1 cellular context compared by ENCODE assay signal in the genomic region with DNA sequence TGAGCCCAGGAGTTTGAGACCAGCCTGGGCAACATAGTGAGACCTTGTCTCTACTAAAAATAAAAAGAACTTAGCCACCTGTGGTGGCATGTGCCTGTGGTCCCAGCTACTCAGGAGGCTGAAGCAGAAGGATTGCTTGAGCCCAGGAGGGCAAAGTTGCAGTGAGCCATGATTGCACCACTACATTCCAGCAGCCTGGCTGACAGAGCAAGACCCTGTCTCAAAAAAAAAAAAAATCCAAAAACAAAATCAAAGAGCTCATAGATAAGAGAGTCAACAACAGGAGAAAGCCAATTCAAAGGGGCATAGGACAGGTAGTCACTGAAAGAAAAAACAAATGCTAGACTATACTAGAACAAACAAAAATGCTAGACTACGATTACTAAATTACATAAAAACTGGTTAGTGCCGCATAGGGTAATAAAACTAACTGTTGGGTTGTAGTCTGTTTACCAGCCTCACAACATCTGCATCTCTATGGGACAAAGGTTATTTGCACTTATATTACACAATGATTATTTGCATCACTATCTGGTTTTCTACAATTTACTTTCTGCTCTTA.
A peak's percentile ranks its signal among the peaks of the same experiment; 100 is the strongest.
TF ChIP-seq lines count a peak whose summit lies in the region.

No MANE protein-coding gene starts in this region.

TF ChIP-seq in HepG2, 621 proteins besides CTCF, POLR2A, EP300 and RAD21 (continued from another document and continues in another):
- TF ChIP-seq, protein P1, sequence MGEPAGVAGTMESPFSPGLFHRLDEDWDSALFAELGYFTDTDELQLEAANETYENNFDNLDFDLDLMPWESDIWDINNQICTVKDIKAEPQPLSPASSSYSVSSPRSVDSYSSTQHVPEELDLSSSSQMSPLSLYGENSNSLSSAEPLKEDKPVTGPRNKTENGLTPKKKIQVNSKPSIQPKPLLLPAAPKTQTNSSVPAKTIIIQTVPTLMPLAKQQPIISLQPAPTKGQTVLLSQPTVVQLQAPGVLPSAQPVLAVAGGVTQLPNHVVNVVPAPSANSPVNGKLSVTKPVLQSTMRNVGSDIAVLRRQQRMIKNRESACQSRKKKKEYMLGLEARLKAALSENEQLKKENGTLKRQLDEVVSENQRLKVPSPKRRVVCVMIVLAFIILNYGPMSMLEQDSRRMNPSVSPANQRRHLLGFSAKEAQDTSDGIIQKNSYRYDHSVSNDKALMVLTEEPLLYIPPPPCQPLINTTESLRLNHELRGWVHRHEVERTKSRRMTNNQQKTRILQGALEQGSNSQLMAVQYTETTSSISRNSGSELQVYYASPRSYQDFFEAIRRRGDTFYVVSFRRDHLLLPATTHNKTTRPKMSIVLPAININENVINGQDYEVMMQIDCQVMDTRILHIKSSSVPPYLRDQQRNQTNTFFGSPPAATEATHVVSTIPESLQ (CRISPR knock-in tag; conservative IDR thresholded peaks at IDR 0.05) = no peak
- TF ChIP-seq BRCA1 (CRISPR knock-in tag; IDR thresholded peaks at IDR 0.05) = no peak
- TF ChIP-seq PPARG (CRISPR knock-in tag; conservative IDR thresholded peaks at IDR 0.05) = peak; percentile 96
- TF ChIP-seq, protein P2, sequence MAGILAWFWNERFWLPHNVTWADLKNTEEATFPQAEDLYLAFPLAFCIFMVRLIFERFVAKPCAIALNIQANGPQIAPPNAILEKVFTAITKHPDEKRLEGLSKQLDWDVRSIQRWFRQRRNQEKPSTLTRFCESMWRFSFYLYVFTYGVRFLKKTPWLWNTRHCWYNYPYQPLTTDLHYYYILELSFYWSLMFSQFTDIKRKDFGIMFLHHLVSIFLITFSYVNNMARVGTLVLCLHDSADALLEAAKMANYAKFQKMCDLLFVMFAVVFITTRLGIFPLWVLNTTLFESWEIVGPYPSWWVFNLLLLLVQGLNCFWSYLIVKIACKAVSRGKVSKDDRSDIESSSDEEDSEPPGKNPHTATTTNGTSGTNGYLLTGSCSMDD (CRISPR knock-in tag; IDR thresholded peaks at IDR 0.05) = no peak
- TF ChIP-seq ZNF432 (CRISPR knock-in tag; IDR thresholded peaks at IDR 0.05; ENCODE audit: borderline replicate concordance) = no peak
- no peak for TF ChIP-seq RBFOX2 (IDR thresholded peaks at IDR 0.05; ENCODE audit: low read depth, low read length)
- TF ChIP-seq ZNF644 (CRISPR knock-in tag; IDR thresholded peaks at IDR 0.05; ENCODE audit: low read depth) = peak; percentile 74; the same call in 1 of the 2 replicates
- TF ChIP-seq ARNTL (CRISPR knock-in tag; IDR thresholded peaks at IDR 0.05) = peak; percentile 87
- no peak for TF ChIP-seq ATRX (CRISPR knock-in tag; IDR thresholded peaks at IDR 0.05; ENCODE audit: borderline replicate concordance)
- TF ChIP-seq CEBPB (IDR thresholded peaks at IDR 0.05; ENCODE audit: borderline replicate concordance, low read depth, low read length) = peak; percentile 85
- TF ChIP-seq GTF2F1 (IDR thresholded peaks at IDR 0.05; ENCODE audit: low read length) = no peak
- TF ChIP-seq SALL1 (CRISPR knock-in tag; IDR thresholded peaks at IDR 0.05) = peak; percentile 97
- no peak for TF ChIP-seq ZNF782 (CRISPR knock-in tag; IDR thresholded peaks at IDR 0.05; ENCODE audit: borderline replicate concordance)
- TF ChIP-seq ZNF251 (CRISPR knock-in tag; IDR thresholded peaks at IDR 0.05) = no peak
- TF ChIP-seq REL (CRISPR knock-in tag; conservative IDR thresholded peaks at IDR 0.05) = no peak
- TF ChIP-seq NFIC (IDR thresholded peaks at IDR 0.05; ENCODE audit: low read length) = peak; percentile 80
- peak; percentile 78; the same call in 1 of the 2 replicates for TF ChIP-seq CBX5 (CRISPR knock-in tag; IDR thresholded peaks at IDR 0.05; ENCODE audit: borderline replicate concordance)
- no peak for TF ChIP-seq NR2F2 (IDR thresholded peaks at IDR 0.05; ENCODE audit: borderline replicate concordance, low read depth)
- TF ChIP-seq, protein P3, sequence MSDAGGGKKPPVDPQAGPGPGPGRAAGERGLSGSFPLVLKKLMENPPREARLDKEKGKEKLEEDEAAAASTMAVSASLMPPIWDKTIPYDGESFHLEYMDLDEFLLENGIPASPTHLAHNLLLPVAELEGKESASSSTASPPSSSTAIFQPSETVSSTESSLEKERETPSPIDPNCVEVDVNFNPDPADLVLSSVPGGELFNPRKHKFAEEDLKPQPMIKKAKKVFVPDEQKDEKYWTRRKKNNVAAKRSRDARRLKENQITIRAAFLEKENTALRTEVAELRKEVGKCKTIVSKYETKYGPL (CRISPR knock-in tag; IDR thresholded peaks at IDR 0.05) = peak; percentile 60; the same call in 1 of the 2 replicates
- TF ChIP-seq, protein P4, sequence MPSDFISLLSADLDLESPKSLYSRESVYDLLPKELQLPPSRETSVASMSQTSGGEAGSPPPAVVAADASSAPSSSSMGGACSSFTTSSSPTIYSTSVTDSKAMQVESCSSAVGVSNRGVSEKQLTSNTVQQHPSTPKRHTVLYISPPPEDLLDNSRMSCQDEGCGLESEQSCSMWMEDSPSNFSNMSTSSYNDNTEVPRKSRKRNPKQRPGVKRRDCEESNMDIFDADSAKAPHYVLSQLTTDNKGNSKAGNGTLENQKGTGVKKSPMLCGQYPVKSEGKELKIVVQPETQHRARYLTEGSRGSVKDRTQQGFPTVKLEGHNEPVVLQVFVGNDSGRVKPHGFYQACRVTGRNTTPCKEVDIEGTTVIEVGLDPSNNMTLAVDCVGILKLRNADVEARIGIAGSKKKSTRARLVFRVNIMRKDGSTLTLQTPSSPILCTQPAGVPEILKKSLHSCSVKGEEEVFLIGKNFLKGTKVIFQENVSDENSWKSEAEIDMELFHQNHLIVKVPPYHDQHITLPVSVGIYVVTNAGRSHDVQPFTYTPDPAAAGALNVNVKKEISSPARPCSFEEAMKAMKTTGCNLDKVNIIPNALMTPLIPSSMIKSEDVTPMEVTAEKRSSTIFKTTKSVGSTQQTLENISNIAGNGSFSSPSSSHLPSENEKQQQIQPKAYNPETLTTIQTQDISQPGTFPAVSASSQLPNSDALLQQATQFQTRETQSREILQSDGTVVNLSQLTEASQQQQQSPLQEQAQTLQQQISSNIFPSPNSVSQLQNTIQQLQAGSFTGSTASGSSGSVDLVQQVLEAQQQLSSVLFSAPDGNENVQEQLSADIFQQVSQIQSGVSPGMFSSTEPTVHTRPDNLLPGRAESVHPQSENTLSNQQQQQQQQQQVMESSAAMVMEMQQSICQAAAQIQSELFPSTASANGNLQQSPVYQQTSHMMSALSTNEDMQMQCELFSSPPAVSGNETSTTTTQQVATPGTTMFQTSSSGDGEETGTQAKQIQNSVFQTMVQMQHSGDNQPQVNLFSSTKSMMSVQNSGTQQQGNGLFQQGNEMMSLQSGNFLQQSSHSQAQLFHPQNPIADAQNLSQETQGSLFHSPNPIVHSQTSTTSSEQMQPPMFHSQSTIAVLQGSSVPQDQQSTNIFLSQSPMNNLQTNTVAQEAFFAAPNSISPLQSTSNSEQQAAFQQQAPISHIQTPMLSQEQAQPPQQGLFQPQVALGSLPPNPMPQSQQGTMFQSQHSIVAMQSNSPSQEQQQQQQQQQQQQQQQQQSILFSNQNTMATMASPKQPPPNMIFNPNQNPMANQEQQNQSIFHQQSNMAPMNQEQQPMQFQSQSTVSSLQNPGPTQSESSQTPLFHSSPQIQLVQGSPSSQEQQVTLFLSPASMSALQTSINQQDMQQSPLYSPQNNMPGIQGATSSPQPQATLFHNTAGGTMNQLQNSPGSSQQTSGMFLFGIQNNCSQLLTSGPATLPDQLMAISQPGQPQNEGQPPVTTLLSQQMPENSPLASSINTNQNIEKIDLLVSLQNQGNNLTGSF (CRISPR knock-in tag; IDR thresholded peaks at IDR 0.05) = no peak
- TF ChIP-seq, protein P5, sequence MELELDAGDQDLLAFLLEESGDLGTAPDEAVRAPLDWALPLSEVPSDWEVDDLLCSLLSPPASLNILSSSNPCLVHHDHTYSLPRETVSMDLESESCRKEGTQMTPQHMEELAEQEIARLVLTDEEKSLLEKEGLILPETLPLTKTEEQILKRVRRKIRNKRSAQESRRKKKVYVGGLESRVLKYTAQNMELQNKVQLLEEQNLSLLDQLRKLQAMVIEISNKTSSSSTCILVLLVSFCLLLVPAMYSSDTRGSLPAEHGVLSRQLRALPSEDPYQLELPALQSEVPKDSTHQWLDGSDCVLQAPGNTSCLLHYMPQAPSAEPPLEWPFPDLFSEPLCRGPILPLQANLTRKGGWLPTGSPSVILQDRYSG (CRISPR knock-in tag; IDR thresholded peaks at IDR 0.05) = no peak
- no peak for TF ChIP-seq ZNF550 (CRISPR knock-in tag; IDR thresholded peaks at IDR 0.05; ENCODE audit: borderline replicate concordance)
- TF ChIP-seq, protein P6, sequence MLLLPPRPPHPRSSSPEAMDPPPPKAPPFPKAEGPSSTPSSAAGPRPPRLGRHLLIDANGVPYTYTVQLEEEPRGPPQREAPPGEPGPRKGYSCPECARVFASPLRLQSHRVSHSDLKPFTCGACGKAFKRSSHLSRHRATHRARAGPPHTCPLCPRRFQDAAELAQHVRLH (CRISPR knock-in tag; IDR thresholded peaks at IDR 0.05; ENCODE audit: borderline replicate concordance, low read depth) = peak; percentile 33; the same call in 1 of the 2 replicates
- no peak for TF ChIP-seq SIN3B (IDR thresholded peaks at IDR 0.05; ENCODE audit: low read length)
- TF ChIP-seq, protein P7, sequence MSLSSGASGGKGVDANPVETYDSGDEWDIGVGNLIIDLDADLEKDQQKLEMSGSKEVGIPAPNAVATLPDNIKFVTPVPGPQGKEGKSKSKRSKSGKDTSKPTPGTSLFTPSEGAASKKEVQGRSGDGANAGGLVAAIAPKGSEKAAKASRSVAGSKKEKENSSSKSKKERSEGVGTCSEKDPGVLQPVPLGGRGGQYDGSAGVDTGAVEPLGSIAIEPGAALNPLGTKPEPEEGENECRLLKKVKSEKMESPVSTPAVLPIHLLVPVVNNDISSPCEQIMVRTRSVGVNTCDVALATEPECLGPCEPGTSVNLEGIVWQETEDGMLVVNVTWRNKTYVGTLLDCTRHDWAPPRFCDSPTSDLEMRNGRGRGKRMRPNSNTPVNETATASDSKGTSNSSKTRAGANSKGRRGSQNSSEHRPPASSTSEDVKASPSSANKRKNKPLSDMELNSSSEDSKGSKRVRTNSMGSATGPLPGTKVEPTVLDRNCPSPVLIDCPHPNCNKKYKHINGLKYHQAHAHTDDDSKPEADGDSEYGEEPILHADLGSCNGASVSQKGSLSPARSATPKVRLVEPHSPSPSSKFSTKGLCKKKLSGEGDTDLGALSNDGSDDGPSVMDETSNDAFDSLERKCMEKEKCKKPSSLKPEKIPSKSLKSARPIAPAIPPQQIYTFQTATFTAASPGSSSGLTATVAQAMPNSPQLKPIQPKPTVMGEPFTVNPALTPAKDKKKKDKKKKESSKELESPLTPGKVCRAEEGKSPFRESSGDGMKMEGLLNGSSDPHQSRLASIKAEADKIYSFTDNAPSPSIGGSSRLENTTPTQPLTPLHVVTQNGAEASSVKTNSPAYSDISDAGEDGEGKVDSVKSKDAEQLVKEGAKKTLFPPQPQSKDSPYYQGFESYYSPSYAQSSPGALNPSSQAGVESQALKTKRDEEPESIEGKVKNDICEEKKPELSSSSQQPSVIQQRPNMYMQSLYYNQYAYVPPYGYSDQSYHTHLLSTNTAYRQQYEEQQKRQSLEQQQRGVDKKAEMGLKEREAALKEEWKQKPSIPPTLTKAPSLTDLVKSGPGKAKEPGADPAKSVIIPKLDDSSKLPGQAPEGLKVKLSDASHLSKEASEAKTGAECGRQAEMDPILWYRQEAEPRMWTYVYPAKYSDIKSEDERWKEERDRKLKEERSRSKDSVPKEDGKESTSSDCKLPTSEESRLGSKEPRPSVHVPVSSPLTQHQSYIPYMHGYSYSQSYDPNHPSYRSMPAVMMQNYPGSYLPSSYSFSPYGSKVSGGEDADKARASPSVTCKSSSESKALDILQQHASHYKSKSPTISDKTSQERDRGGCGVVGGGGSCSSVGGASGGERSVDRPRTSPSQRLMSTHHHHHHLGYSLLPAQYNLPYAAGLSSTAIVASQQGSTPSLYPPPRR (CRISPR knock-in tag; IDR thresholded peaks at IDR 0.05; ENCODE audit: borderline replicate concordance) = peak; percentile 90
- TF ChIP-seq ZNF572 (CRISPR knock-in tag; IDR thresholded peaks at IDR 0.05) = no peak
